31 cellular contexts compared by ENCODE assay signal in genomic region chr1:37159102-37159501, GRCh38.
DNase-seq lines count a peak whose midpoint lies in the region; ATAC-seq lines count a peak whose summit lies in the region.
"Had no signal": no experiment of that assay in that cellular context is flagged by ENCODE, and none has a peak within 500 bp of the region (broad histone marks: within the 10 kb centered on the region; RNA-seq: fewer than 3 reads in every experiment).

No MANE protein-coding gene starts in this region.

- H3K27ac Mint-ChIP-seq in activated CD4-positive, alpha-beta T cell treated with anti-CD3 and anti-CD28 coated beads for 36 hours: no peak overlapping the region
- H3K27ac Mint-ChIP-seq: CD8-positive, alpha-beta T cell; endodermal cell had no signal

- H3K27me3 ChIP-seq in Karpas-422 (ENCODE audit: low read length): no peaks in the 10 kb centered on the region
- H3K27me3 ChIP-seq: brain microvascular endothelial cell, tibial artery had no signal

- H2AFZ ChIP-seq in Karpas-422 (ENCODE audit: low read length): no peak overlapping the region
- H2AFZ ChIP-seq: PC-9 had no signal

- H3K9ac ChIP-seq in Karpas-422 (ENCODE audit: low read length): no peak overlapping the region

- no peak overlapping the region for H3K4me3 ChIP-seq in Karpas-422 (ENCODE audit: low read length)
- H3K4me3 ChIP-seq: coronary artery, gastrocnemius medialis, PC-9, sigmoid colon, tibial artery had no signal

- H4K20me1 ChIP-seq in Karpas-422 (ENCODE audit: insufficient read depth, low read depth, low read length): no peaks in the 10 kb centered on the region

- no peak overlapping the region for H3K4me3 Mint-ChIP-seq in activated CD4-positive, alpha-beta T cell treated with anti-CD3 and anti-CD28 coated beads for 36 hours
- H3K4me3 Mint-ChIP-seq: CD8-positive, alpha-beta T cell; endodermal cell; neural crest cell had no signal

- H3K36me3 Mint-ChIP-seq in activated CD4-positive, alpha-beta T cell treated with anti-CD3 and anti-CD28 coated beads for 36 hours (ENCODE audit: low read depth): no peaks in the 10 kb centered on the region
- H3K36me3 Mint-ChIP-seq: CD8-positive, alpha-beta T cell had no signal

- 0 out of 2 replicates have a peak, but pooled peaks cover 5% of the 10 kb centered on the region for H3K9me2 ChIP-seq in Karpas-422 (replicated peaks; ENCODE audit: insufficient read depth, low read length)

- H3K27me3 Mint-ChIP-seq in activated CD4-positive, alpha-beta T cell treated with anti-CD3 and anti-CD28 coated beads for 36 hours: peaks cover 9% of the 10 kb centered on the region

- H3K79me2 ChIP-seq in Karpas-422 (ENCODE audit: low read length): no peaks in the 10 kb centered on the region

- peaks cover 5% of the 10 kb centered on the region for H3K9me3 ChIP-seq in Karpas-422 (ENCODE audit: low read length)
- H3K9me3 ChIP-seq: gastrocnemius medialis had no signal

- DNase-seq in activated CD4-positive, alpha-beta T cell treated with anti-CD3 and anti-CD28 coated beads for 36 hours: peak; percentile 12
- no peak for DNase-seq in activated CD4-positive, alpha-beta T cell treated with anti-CD3 and anti-CD28 coated beads for 48 hours
- DNase-seq in Karpas-422: peak; percentile 55
- no peak for DNase-seq in caudate nucleus (lab: John Stamatoyannopoulos, UW)
- no peak for DNase-seq in substantia nigra (lab: John Stamatoyannopoulos, UW)
- DNase-seq in NCI-H510A treated with DMSO at 0.1 percent for 48 hours (lab: John Stamatoyannopoulos, UW): no peak
- no peak for DNase-seq in EL
- DNase-seq in OCI-M1 (lab: John Stamatoyannopoulos, UW): no peak
- DNase-seq: activated CD4-positive, CD25-positive, alpha-beta regulatory T cell; activated naive CD4-positive, alpha-beta T cell treated with Interleukin-2 at 50 U/mL for 16 hours; activated T-cell treated with anti-CD3 and anti-CD28 coated beads, Interleukin-2, amount 50 U/mL, for 48 hours; brain microvascular endothelial cell; CD8-positive, alpha-beta T cell; DMS153; endodermal cell; gastrocnemius medialis; Kasumi-1; kidney; mammary epithelial cell; NCI-H1048; NCI-H187; NCI-H345; PC-9; posterior cingulate gyrus; SHP77 treated with DMSO at 0.1 percent for 48 hours; sigmoid colon; stimulated activated naive CD8-positive, alpha-beta T cell treated with anti-CD3 and anti-CD28 coated beads, Interleukin-15, Interleukin-2, amounts not matched to agents 100 U/mL and 50 U/mL, for 24 hours; SW 1271; tibial artery had no signal

- CTCF ChIA-PET in activated CD4-positive, alpha-beta T cell treated with anti-CD3 and anti-CD28 coated beads for 36 hours (lab: Charles Lee): interaction anchor here (0.7 kb wide), 1 partner anchor 223 kb away, joined by 3 read pairs; no protein-coding TSS in a partner anchor

- no peaks in the 10 kb centered on the region for H3K4me1 ChIP-seq in Karpas-422 (ENCODE audit: low read length)
- H3K4me1 ChIP-seq: sigmoid colon, tibial artery had no signal

- H3K36me3 ChIP-seq in Karpas-422 (ENCODE audit: insufficient read depth, low read length): no peaks in the 10 kb centered on the region
- H3K36me3 ChIP-seq: brain microvascular endothelial cell, gastrocnemius medialis, sigmoid colon, tibial artery had no signal

- H3K27ac ChIP-seq in Karpas-422 (ENCODE audit: low read length): no peak overlapping the region
- peak overlapping the region; percentile 91 for H3K27ac ChIP-seq in caudate nucleus (ENCODE audit: low read depth, low read length)
- H3K27ac ChIP-seq in substantia nigra (ENCODE audit: low read depth, low read length, poor library complexity, severe bottlenecking): peak overlapping the region; percentile 28
- H3K27ac ChIP-seq: brain microvascular endothelial cell, coronary artery, PC-9, sigmoid colon, tibial artery had no signal

- POLR2A ChIA-PET in activated CD4-positive, alpha-beta T cell treated with anti-CD3 and anti-CD28 coated beads for 36 hours (lab: Charles Lee): no interaction called here

- intact Hi-C loops in activated CD4-positive, alpha-beta T cell treated with anti-CD3 and anti-CD28 coated beads for 36 hours (cut with DNase I, micrococcal nuclease): no loop called here

- H3K4me1 Mint-ChIP-seq in activated CD4-positive, alpha-beta T cell treated with anti-CD3 and anti-CD28 coated beads for 36 hours: no peaks in the 10 kb centered on the region
- H3K4me1 Mint-ChIP-seq: endodermal cell had no signal

- ATAC-seq in activated CD4-positive, alpha-beta T cell treated with anti-CD3 and anti-CD28 coated beads for 36 hours: no peak
- ATAC-seq: CD8-positive, alpha-beta T cell; gastrocnemius medialis; stimulated activated naive CD8-positive, alpha-beta T cell treated with anti-CD3 and anti-CD28 coated beads, Interleukin-15, Interleukin-2, amounts not matched to agents 100 U/mL and 50 U/mL, for 24 hours had no signal

- H3K4me2 ChIP-seq in Karpas-422 (ENCODE audit: low read depth, low read length, poor library complexity, severe bottlenecking): no peak overlapping the region
- H3K4me2 ChIP-seq: PC-9 had no signal

- H3K9me3 Mint-ChIP-seq in activated CD4-positive, alpha-beta T cell treated with anti-CD3 and anti-CD28 coated beads for 36 hours (ENCODE audit: low read depth): peaks cover 3% of the 10 kb centered on the region

Comparison
In these comparisons a context has a peak if more than half of its experiments do, and no peak if none do; other contexts are left out.
1. DNase-seq: peak in activated CD4-positive, alpha-beta T cell treated with anti-CD3 and anti-CD28 coated beads for 36 hours (single experiment) and Karpas-422 (single experiment); none in activated CD4-positive, alpha-beta T cell treated with anti-CD3 and anti-CD28 coated beads for 48 hours (single experiment), caudate nucleus (0 of 61), substantia nigra (0 of 49), NCI-H510A treated with DMSO at 0.1 percent for 48 hours (single experiment), EL (single experiment) and OCI-M1 (single experiment).